Comparison of ENCODE assay signal across 16 cellular contexts in the genomic region with DNA sequence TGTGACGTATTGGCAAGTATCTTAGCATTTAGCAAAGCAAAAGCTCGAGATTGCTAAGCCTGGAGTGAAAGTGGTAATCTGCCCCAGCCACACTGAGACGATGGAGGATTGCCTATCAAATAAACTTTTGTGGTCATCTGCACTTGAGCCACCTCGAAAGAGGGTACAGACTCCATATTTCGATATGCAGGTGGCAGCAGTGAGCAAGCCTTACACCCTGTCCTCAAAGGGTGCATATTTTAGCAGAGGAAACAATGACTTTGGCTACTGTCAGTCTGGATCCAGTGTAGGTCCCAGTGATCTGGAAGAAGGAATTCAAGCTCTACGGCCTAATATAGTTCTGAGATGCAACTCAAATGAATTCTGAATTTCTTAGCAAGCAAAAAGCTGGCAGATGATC.
DNase-seq lines count a peak whose midpoint lies in the region; ATAC-seq and TF ChIP-seq lines count a peak whose summit lies in the region.
"Had no signal": no experiment of that assay in that cellular context is flagged by ENCODE, and none has a peak within 500 bp of the region (broad histone marks: within the 10 kb centered on the region; RNA-seq: fewer than 3 reads in every experiment).

No MANE protein-coding gene starts in this region.

- H4K20me1 ChIP-seq in osteoblast (ENCODE audit: insufficient read depth, low read length) = no peaks in the 10 kb centered on the region

- no peaks in the 10 kb centered on the region for H3K79me2 ChIP-seq in osteoblast (ENCODE audit: insufficient read depth, low read length)

- H3K36me3 ChIP-seq in BE2C = no peaks in the 10 kb centered on the region
- H3K36me3 ChIP-seq in osteoblast (ENCODE audit: insufficient read depth, low read length) = no peaks in the 10 kb centered on the region

- H3K4me1 ChIP-seq in BE2C = no peaks in the 10 kb centered on the region
- H3K4me1 ChIP-seq in osteoblast (ENCODE audit: insufficient read depth, low read length) = no peaks in the 10 kb centered on the region

- TF ChIP-seq POLR2A in NB4 (IDR thresholded peaks at IDR 0.05; ENCODE audit: extremely low read depth, insufficient read length) = no peak

- no peak overlapping the region for H3K4me2 ChIP-seq in osteoblast (ENCODE audit: insufficient read depth, low read length)
- H3K4me2 ChIP-seq: KMS-11 had no signal

- no peak overlapping the region for H3K4me3 ChIP-seq in BE2C (ENCODE audit: low read depth, low read length)
- no peak overlapping the region for H3K4me3 ChIP-seq in NB4 (ENCODE audit: low read depth, low read length)
- H3K4me3 ChIP-seq in choroid plexus epithelial cell (ENCODE audit: low read depth, low read length) = no peak overlapping the region
- no peak overlapping the region for H3K4me3 ChIP-seq in osteoblast (ENCODE audit: insufficient read depth, low read length)

- H3K9me3 ChIP-seq in BE2C (no peaks in the 10 kb centered on the region), osteoblast (ENCODE audit: low read depth, low read length) (no peaks in the 10 kb centered on the region)

- TF ChIP-seq CTCF in BE2C (IDR thresholded peaks at IDR 0.05; ENCODE audit: low read depth, low read length) (0 out of 2 replicates have a peak, but pooled peaks have one; percentile 2), NB4 (IDR thresholded peaks at IDR 0.05; ENCODE audit: low read depth, low read length) (peak; percentile 11), choroid plexus epithelial cell (conservative IDR thresholded peaks at IDR 0.05; ENCODE audit: low read depth, low read length) (peak; percentile 11), osteoblast (IDR thresholded peaks at IDR 0.05; ENCODE audit: extremely low read depth, low read depth, low read length) (no peak)

- DNase-seq in BE2C (no peak), NB4 (ENCODE audit: low read depth) (peak; percentile 2), choroid plexus epithelial cell (ENCODE audit: low read depth) (no peak), globus pallidus (ENCODE audit: low spot score) (no peak), osteoblast (ENCODE audit: insufficient read length, low spot score, missing footprints) (no peak), cerebellum (ENCODE audit: low spot score) (no peak)
- DNase-seq: activated CD4-positive, alpha-beta T cell treated with anti-CD3 and anti-CD28 coated beads for 48 hours; activated effector memory CD4-positive, alpha-beta T cell treated with Interleukin-2 at 50 U/mL for 16 hours; CD8-positive, alpha-beta memory T cell; GOT3; NCI-H1417 treated with DMSO at 0.1 percent for 48 hours; NCI-H774; stimulated activated CD4-positive, alpha-beta T cell treated with anti-CD3 and anti-CD28 coated beads, Interleukin-4, amount 100 ng/mL, for 1 hour had no signal

- ATAC-seq in GM21529 (IDR thresholded peaks at IDR 0.05; ENCODE audit: unreplicated experiment) (peak; percentile 44), GM21423 (IDR thresholded peaks at IDR 0.05; ENCODE audit: unreplicated experiment) (no peak)

- H3K27ac ChIP-seq in osteoblast (ENCODE audit: low read depth, low read length) = no peak overlapping the region
- H3K27ac ChIP-seq: KMS-11 had no signal

- no peak overlapping the region for H2AFZ ChIP-seq in osteoblast (ENCODE audit: low read length)

- H3K27me3 ChIP-seq in BE2C (no peaks in the 10 kb centered on the region), osteoblast (ENCODE audit: insufficient read depth, low read length) (peaks cover 15% of the 10 kb centered on the region)
